In the genomic region with DNA sequence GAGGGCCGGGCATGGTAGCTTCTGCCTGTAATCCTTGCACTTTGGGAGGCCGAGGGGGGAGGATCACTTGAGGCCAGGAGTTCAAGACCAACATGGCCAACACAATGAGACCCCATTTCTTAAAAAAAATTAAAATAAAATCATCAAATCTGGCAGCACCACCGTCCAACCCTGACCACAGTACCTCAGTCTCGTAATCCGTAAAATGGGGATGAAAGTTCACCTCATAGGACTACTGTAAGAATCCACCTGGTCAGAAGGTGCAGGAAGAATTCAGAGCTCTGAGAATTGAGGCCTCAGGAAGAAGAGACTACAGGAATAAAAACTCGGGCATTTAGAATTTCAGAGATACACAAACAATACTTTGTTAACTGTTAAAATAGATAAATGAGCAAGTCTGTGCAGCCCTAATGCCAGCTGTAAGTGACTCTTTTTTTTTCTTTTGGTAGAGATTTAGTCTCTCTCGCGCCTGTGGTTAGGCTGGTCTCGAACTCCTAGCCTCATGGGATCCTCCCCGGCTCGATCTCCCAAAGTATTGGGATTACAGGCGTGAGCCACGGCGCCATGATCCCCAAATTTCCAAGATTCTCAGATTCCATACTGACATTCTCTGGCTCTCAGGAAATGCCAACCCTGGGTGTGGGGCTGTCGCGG, we compare ENCODE assay signal across 16 cellular contexts. TPM values are rescaled to one million over a fixed set of nuclear protein-coding genes. Genes with fewer than 3 reads are reported as not detected.
DNase-seq lines count a peak whose midpoint lies in the region; ATAC-seq and TF ChIP-seq lines count a peak whose summit lies in the region.
"Had no signal": no experiment of that assay in that cellular context is flagged by ENCODE, and none has a peak within 500 bp of the region (broad histone marks: within the 10 kb centered on the region; RNA-seq: fewer than 3 reads in every experiment).

No MANE protein-coding gene starts in this region.

- CTCF ChIA-PET in CD8-positive, alpha-beta T cell (lab: Charles Lee), result interaction anchor here (1.5 to 1.9 kb wide), 4 partner anchors 11 to 77 kb away, joined by 4 to 9 read pairs (median 6); no protein-coding TSS in a partner anchor

- no peak for ATAC-seq in CD8-positive, alpha-beta T cell
- ATAC-seq: natural killer cell had no signal

- H3K36me3 ChIP-seq in HUES48 (ENCODE audit: control insufficient read depth, insufficient read depth, low read length) (no peaks in the 10 kb centered on the region), hepatocyte (replicated peaks; ENCODE audit: insufficient read depth, low read depth) (no peaks in the 10 kb centered on the region), spleen (no peaks in the 10 kb centered on the region)
- H3K36me3 ChIP-seq in CD8-positive, alpha-beta T cell (ENCODE audit: insufficient read depth, low read length), result no peaks in the 10 kb centered on the region
- H3K36me3 ChIP-seq: HAP-1, sigmoid colon had no signal

- no peak for TF ChIP-seq POLR2A in spleen (IDR thresholded peaks at IDR 0.05)

- H3K4me3 Mint-ChIP-seq in CD8-positive, alpha-beta T cell, result no peak overlapping the region
- H3K4me3 Mint-ChIP-seq: activated T-cell treated with anti-CD3 and anti-CD28 coated beads, Interleukin-2, amount 50 U/mL, for 24 hours; natural killer cell had no signal

- peaks cover 4% of the 10 kb centered on the region for H3K36me3 Mint-ChIP-seq in CD8-positive, alpha-beta T cell
- H3K36me3 Mint-ChIP-seq: natural killer cell had no signal

- peak overlapping the region; percentile 95 for H3K4me2 ChIP-seq in hepatocyte

- no peak overlapping the region for H2AFZ ChIP-seq in hepatocyte

- H3K4me1 ChIP-seq in HUES48 (ENCODE audit: control insufficient read depth, insufficient read depth, low read length), result peaks cover 22% of the 10 kb centered on the region
- peaks cover 6% of the 10 kb centered on the region for H3K4me1 ChIP-seq in hepatocyte (ENCODE audit: insufficient read depth)
- H3K4me1 ChIP-seq in spleen, result peaks cover 19 to 79% (median 59%) of the 10 kb centered on the region in 6 donors
- peaks cover 24% of the 10 kb centered on the region for H3K4me1 ChIP-seq in CD8-positive, alpha-beta T cell (ENCODE audit: insufficient read depth, low read length)

- H3K4me1 Mint-ChIP-seq in CD8-positive, alpha-beta T cell (ENCODE audit: low read depth), result peaks cover 36% of the 10 kb centered on the region

- H3K79me2 ChIP-seq in hepatocyte, result peaks cover 29% of the 10 kb centered on the region

- H3K27ac ChIP-seq in HUES48 (ENCODE audit: low read depth, low read length), result peak overlapping the region; percentile 17
- H3K27ac ChIP-seq in hepatocyte, result no peak overlapping the region
- peak overlapping the region in 4 of 8 donors; percentile 39 to 95 (median 88) for H3K27ac ChIP-seq in spleen
- H3K27ac ChIP-seq in CD8-positive, alpha-beta T cell (ENCODE audit: low read depth, low read length), result no peak overlapping the region

- no peaks in the 10 kb centered on the region for H3K9me3 ChIP-seq in HUES48 (ENCODE audit: control insufficient read depth, insufficient read depth, low read length)
- H3K9me3 ChIP-seq in hepatocyte (ENCODE audit: low read depth), result no peaks in the 10 kb centered on the region
- no peaks in the 10 kb centered on the region for H3K9me3 ChIP-seq in spleen
- H3K9me3 ChIP-seq in CD8-positive, alpha-beta T cell (ENCODE audit: low read length), result no peaks in the 10 kb centered on the region
- H3K9me3 ChIP-seq: HAP-1, sigmoid colon, stomach had no signal

- no peak overlapping the region for H3K27ac Mint-ChIP-seq in CD8-positive, alpha-beta T cell
- H3K27ac Mint-ChIP-seq: activated T-cell treated with anti-CD3 and anti-CD28 coated beads, Interleukin-2, amount 50 U/mL, for 24 hours; natural killer cell had no signal

- H4K20me1 ChIP-seq in hepatocyte (ENCODE audit: insufficient read depth, poor library complexity, severe bottlenecking), result no peaks in the 10 kb centered on the region

- no peaks in the 10 kb centered on the region for H3K9me2 ChIP-seq in hepatocyte (replicated peaks; ENCODE audit: insufficient read depth)

- DNase-seq in astrocyte of the cerebellum (ENCODE audit: low read depth) (no peak), hepatocyte (ENCODE audit: low spot score) (no peak), spleen (no peak), NCI-H510A treated with DMSO at 0.1 percent for 48 hours (lab: John Stamatoyannopoulos, UW) (no peak)
- no peak for DNase-seq in activated T-cell treated with anti-CD3 and anti-CD28 coated beads, Interleukin-2, amount 50 U/mL, for 48 hours
- no peak for DNase-seq in CD8-positive, alpha-beta T cell
- DNase-seq: activated CD4-positive, alpha-beta T cell treated with anti-CD3 and anti-CD28 coated beads for 1 hour; foreskin melanocyte; kidney; natural killer cell; NCI-H2171 treated with DMSO at 0.1 percent for 48 hours had no signal

- WGBS in hepatocyte (ENCODE audit: low lambda C conversion rate, missing lambda C conversion rate), result 64% methylated on average over 16 of the region's 16 CpGs
- WGBS in spleen, 5 donors, result 56 to 75% (median 60%) methylated on average over 14 to 16 of the region's 16 CpGs

- H3K27me3 ChIP-seq in HUES48 (ENCODE audit: control insufficient read depth, insufficient read depth, low read length) (peaks cover 10% of the 10 kb centered on the region), hepatocyte (peaks cover 23% of the 10 kb centered on the region), spleen (replicated peaks in 1 of 7) (peaks cover 0 to 67% (median 10%) of the 10 kb centered on the region in 7 donors)
- peaks cover 33% of the 10 kb centered on the region for H3K27me3 ChIP-seq in CD8-positive, alpha-beta T cell (ENCODE audit: insufficient read depth, low read length)

- peak; percentile 53 for TF ChIP-seq CTCF in astrocyte of the cerebellum (IDR thresholded peaks at IDR 0.05; ENCODE audit: low read depth, low read length, missing control alignments)
- no peak for TF ChIP-seq CTCF in hepatocyte (IDR thresholded peaks at IDR 0.05; ENCODE audit: poor library complexity)
- peak in 8 of 11 experiments; percentile 25 to 74 (median 52) for TF ChIP-seq CTCF in spleen (IDR thresholded peaks at IDR 0.05 in 8 of 11, conservative IDR thresholded peaks at IDR 0.05 in 3 of 11)
- no peak for TF ChIP-seq CTCF in CD8-positive, alpha-beta T cell (IDR thresholded peaks at IDR 0.05)

- intact Hi-C loops in spleen (cut with DNase I; ENCODE audit: low total_unique reads), result no loop called here
- intact Hi-C loops in CD8-positive, alpha-beta T cell (cut with DNase I, micrococcal nuclease), result loop anchor here in 1 of 2 experiments (10.0 kb wide), 1 partner anchor 393 kb away; a partner anchor contains a TSS

- peaks cover 48% of the 10 kb centered on the region for H3K27me3 Mint-ChIP-seq in CD8-positive, alpha-beta T cell (ENCODE audit: low read depth)

- no peaks in the 10 kb centered on the region for H3K9me3 Mint-ChIP-seq in CD8-positive, alpha-beta T cell
- H3K9me3 Mint-ChIP-seq: activated T-cell treated with anti-CD3 and anti-CD28 coated beads, Interleukin-2, amount 50 U/mL, for 24 hours; natural killer cell had no signal

- in situ Hi-C loops in astrocyte of the cerebellum (cut with HindIII; ENCODE audit: low sequenced_read_pairs), result no loop called here

- H3K4me3 ChIP-seq in HUES48 (ENCODE audit: low read depth, low read length) (peak overlapping the region; percentile 44; the same call in 1 of the 2 replicates), astrocyte of the cerebellum (ENCODE audit: low read depth, low read length) (no peak overlapping the region), hepatocyte (no peak overlapping the region), spleen (peak overlapping the region in 1 of 8 donors; percentile 50)
- H3K4me3 ChIP-seq in CD8-positive, alpha-beta T cell (ENCODE audit: low read depth, low read length), result no peak overlapping the region
- H3K4me3 ChIP-seq: sigmoid colon had no signal

- POLR2A ChIA-PET in CD8-positive, alpha-beta T cell (lab: Charles Lee), result no interaction called here

- no peak overlapping the region for H3K9ac ChIP-seq in HUES48 (ENCODE audit: low read depth, low read length)

RNA-seq across cellular contexts. Expression of a gene that starts 2.9 kb away (rescaled TPM):
- total RNA-seq in hepatocyte (7.9 and 8.7 TPM in 2 replicates), spleen (10 to 100 TPM in 5 of 7 donors, 1 to 10 TPM in 2; 3.9 to 18.1 (median 12.5) TPM)
- polyA plus RNA-seq in hepatocyte (14.8 and 22.9 TPM in 2 replicates), spleen (10 to 100 TPM in 1 of 3 donors, 1 to 10 TPM in 2; 7.5 to 13.2 (median 8.8) TPM)
- 1 to 10 TPM; 2.5 to 3.6 TPM for total RNA-seq in CD8-positive, alpha-beta T cell

RNA-seq across cellular contexts. Expression of a gene that starts 4.5 kb away (rescaled TPM):
- total RNA-seq in hepatocyte, result 2.7 and 3.3 TPM in 2 replicates
- 2.4 and 2.5 TPM in 2 replicates for polyA plus RNA-seq in hepatocyte
- 1 to 10 TPM; 2.6 to 4.3 (median 3.1) TPM for total RNA-seq in spleen
- 1 to 10 TPM; 2.1 to 4.3 (median 2.5) TPM for polyA plus RNA-seq in spleen
- under 1 TPM; 0.27 to 0.44 TPM for total RNA-seq in CD8-positive, alpha-beta T cell

RNA-seq across cellular contexts. Expression of a gene that starts 21.8 kb away (rescaled TPM):
- total RNA-seq in hepatocyte (42.5 and 51.0 TPM in 2 replicates), spleen (10 to 100 TPM; 47.3 to 69.4 (median 59.7) TPM)
- polyA plus RNA-seq in hepatocyte (66.7 and 72.8 TPM in 2 replicates), spleen (10 to 100 TPM; 45.3 to 54.6 (median 50.0) TPM)
- 10 to 100 TPM; 28.7 to 31.5 TPM for total RNA-seq in CD8-positive, alpha-beta T cell

RNA-seq across cellular contexts. Expression of a gene that starts 31.6 kb away (rescaled TPM):
- 10.1 and 13.9 TPM in 2 replicates for total RNA-seq in hepatocyte
- polyA plus RNA-seq in hepatocyte, result 7.1 and 7.3 TPM in 2 replicates
- total RNA-seq in spleen, result 10 to 100 TPM; 12.2 to 22.1 (median 14.7) TPM
- 10 to 100 TPM; 11.5 to 19.1 (median 17.3) TPM for polyA plus RNA-seq in spleen
- total RNA-seq in CD8-positive, alpha-beta T cell, result 10 to 100 TPM in 1 of 2 experiments, 1 to 10 TPM in 1; 9.1 to 11.8 TPM

Comparison
In these comparisons a context has a peak if more than half of its experiments do, and no peak if none do; other contexts are left out.
1. CTCF ChIP-seq: peak in astrocyte of the cerebellum (single experiment) and spleen (8 of 11); none in hepatocyte (single experiment) and CD8-positive, alpha-beta T cell (single experiment).